8 cellular contexts compared by ENCODE assay signal in the genomic region with DNA sequence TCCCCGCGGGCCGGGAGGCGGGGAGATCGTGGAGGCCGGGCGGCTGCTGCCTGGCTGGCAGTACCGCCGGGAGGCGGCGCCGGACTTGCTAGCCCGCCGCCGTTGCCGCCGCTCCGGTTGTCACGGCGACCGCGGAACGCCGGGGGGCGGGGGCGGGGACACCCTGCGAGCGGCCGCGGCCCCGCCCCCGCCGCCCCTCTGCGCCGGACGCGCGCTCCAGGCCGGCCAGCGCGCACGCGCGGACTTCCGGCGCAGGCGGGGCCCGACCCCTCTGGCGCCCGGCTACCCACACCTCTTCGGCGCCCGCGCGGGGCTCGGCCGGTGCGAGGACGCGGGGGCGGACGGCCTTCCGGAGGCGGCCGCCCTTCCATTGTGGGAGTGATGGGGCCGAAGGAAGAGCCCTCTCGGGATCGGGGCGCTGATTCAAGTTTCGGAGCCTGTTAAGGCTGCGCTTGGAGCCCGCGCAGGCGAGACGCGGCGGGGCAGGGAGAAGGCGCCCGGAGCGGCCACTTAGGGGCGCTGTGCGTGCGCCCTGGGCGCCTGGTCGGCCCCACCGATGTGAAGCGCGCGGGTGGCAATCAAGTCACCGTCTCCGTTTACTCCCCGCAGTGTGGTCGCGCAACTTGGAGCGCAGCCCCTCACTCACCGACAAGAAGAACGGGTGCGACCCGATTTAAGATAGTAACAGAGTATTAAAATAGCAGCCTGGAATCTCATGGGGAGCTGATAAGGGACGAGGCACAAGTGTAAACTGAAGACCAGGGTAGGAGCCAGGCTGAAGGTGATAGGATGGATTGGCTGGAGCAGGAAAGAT. TPM values are rescaled to one million over a fixed set of nuclear protein-coding genes. Genes with fewer than 3 reads are reported as not detected.
DNase-seq lines count a peak whose midpoint lies in the region; ATAC-seq, FAIRE-seq and TF ChIP-seq lines count a peak whose summit lies in the region.

No MANE protein-coding gene starts in this region.

- TSS peak; percentile 44 for BruUV-seq in endothelial cell of umbilical vein (replicated peaks; lab: Mats Ljungman, UMichigan)

- no peak for FAIRE-seq in endothelial cell of umbilical vein (lab: Jason Lieb, UNC)

- peak overlapping the region; percentile 75 for H3K27ac ChIP-seq in endothelial cell of umbilical vein (ENCODE audit: insufficient read depth, low read depth, low read length)

- H3K9me3 ChIP-seq in endothelial cell of umbilical vein (replicated peaks; ENCODE audit: control insufficient read depth, insufficient read depth, low read length) (no peaks in the 10 kb centered on the region), mononuclear cell (ENCODE audit: low read depth, low read length) (no peaks in the 10 kb centered on the region)

- peaks cover 36% of the 10 kb centered on the region for H3K79me2 ChIP-seq in endothelial cell of umbilical vein (ENCODE audit: control insufficient read depth, insufficient read depth, low read length)

- dilution Hi-C loops in endothelial cell of umbilical vein (cut with MboI; ENCODE audit: extremely low pct_ligation_motif_present, low sequenced_read_pairs), result no loop called here

- peak; percentile 87 to 93 for TF ChIP-seq CTCF in endothelial cell of umbilical vein (IDR thresholded peaks at IDR 0.05; ENCODE audit: extremely low read depth in 1 of 2, insufficient read depth in 1 of 2, low read depth in 1 of 2, low read length in 2 of 2)

- POLR2A ChIA-PET in endothelial cell of umbilical vein (lab: Charles Lee), result interaction anchor here (0.6 kb wide), 1 partner anchor 210 kb away, joined by 3 read pairs; no protein-coding TSS in a partner anchor

- peak; percentile 79 for ATAC-seq in GM21390 (IDR thresholded peaks at IDR 0.05; ENCODE audit: unreplicated experiment)

- CTCF ChIA-PET in endothelial cell of umbilical vein (lab: Charles Lee), result interaction anchor here (0.6 to 1.8 kb wide), 6 partner anchors 14 to 717 kb away, joined by 3 to 9 read pairs (median 4); no protein-coding TSS in a partner anchor

- DNase-seq in D341Med (ENCODE audit: low spot score) (peak; percentile 99), HUDEP-2 (lab: John Stamatoyannopoulos, UW; ENCODE audit: unreplicated experiment in 76 of 76) (peak in 75 of 76 experiments; percentile 32 to 98 (median 89)), NOMO-1 treated with dmso at 0.1 percent for 144 hours (lab: John Stamatoyannopoulos, UW; ENCODE audit: unreplicated experiment) (peak; percentile 91), endothelial cell of umbilical vein (ENCODE audit: low read depth, low spot score) (peak; percentile 89)
- peak; percentile 92 for DNase-seq in activated CD8-positive, alpha-beta memory T cell treated with anti-CD3 and anti-CD28 coated beads, Interleukin-2, amount 50 U/mL, for 4 hours
- peak; percentile 80 to 93 for DNase-seq in stimulated activated CD8-positive, alpha-beta memory T cell treated with anti-CD3 and anti-CD28 coated beads, Interleukin-2, amount 100 ng/mL, for 48 hours (ENCODE audit: low read depth in 2 of 2)

- no peaks in the 10 kb centered on the region for H3K36me3 ChIP-seq in endothelial cell of umbilical vein (ENCODE audit: control insufficient read depth in 2 of 2, extremely low read depth in 1 of 2, insufficient read depth in 2 of 2, low read length in 2 of 2)

- peak overlapping the region; percentile 84 for H3K4me2 ChIP-seq in endothelial cell of umbilical vein (ENCODE audit: insufficient read depth, low read length)

- H3K27me3 ChIP-seq in endothelial cell of umbilical vein (ENCODE audit: control insufficient read depth in 2 of 2, insufficient read depth in 2 of 2, low read length in 2 of 2), result no peaks in the 10 kb centered on the region
- H3K27me3 ChIP-seq in mononuclear cell (ENCODE audit: insufficient read depth, low read length), result no peaks in the 10 kb centered on the region

- H3K9me1 ChIP-seq in endothelial cell of umbilical vein (replicated peaks; ENCODE audit: control insufficient read depth, extremely low read depth, insufficient read depth, low read length), result no peaks in the 10 kb centered on the region

- H3K9ac ChIP-seq in endothelial cell of umbilical vein (replicated peaks; ENCODE audit: extremely low read depth, insufficient read depth, low read length), result peak overlapping the region; percentile 74

- no peaks in the 10 kb centered on the region for H4K20me1 ChIP-seq in endothelial cell of umbilical vein (replicated peaks; ENCODE audit: control insufficient read depth, extremely low read depth, insufficient read depth, low read length)

- H3K4me3 ChIP-seq in endothelial cell of umbilical vein (replicated peaks in 1 of 3; ENCODE audit: insufficient read depth in 1 of 3, low read depth in 1 of 3, low read length in 3 of 3) (peak overlapping the region; percentile 45 to 71 (median 66)), mononuclear cell (ENCODE audit: low read length) (peak overlapping the region; percentile 58)

- peaks cover 27% of the 10 kb centered on the region for H3K4me1 ChIP-seq in endothelial cell of umbilical vein (ENCODE audit: control insufficient read depth, extremely low read depth, insufficient read depth, low read length)
- H3K4me1 ChIP-seq in mononuclear cell (ENCODE audit: insufficient read depth, low read length), result peaks cover 23% of the 10 kb centered on the region

- TF ChIP-seq POLR2A in endothelial cell of umbilical vein (IDR thresholded peaks at IDR 0.05; ENCODE audit: low read depth, low read length), result no peak

- intact Hi-C loops in endothelial cell of umbilical vein (cut with micrococcal nuclease), result loop anchor here (1.0 to 10.0 kb wide), 9 partner anchors 110 to 1357 kb away; no protein-coding TSS in a partner anchor

- peak overlapping the region; percentile 94 for H2AFZ ChIP-seq in endothelial cell of umbilical vein (ENCODE audit: low read depth, low read length)

TF ChIP-seq in endothelial cell of umbilical vein, 7 proteins besides CTCF, POLR2A, EP300 and RAD21:
- no peak for TF ChIP-seq MAX (IDR thresholded peaks at IDR 0.05; ENCODE audit: insufficient read depth, insufficient read length)
- TF ChIP-seq POLR2AphosphoS5 (IDR thresholded peaks at IDR 0.05; ENCODE audit: insufficient read depth, low read depth, low read length), result peak; percentile 64
- TF ChIP-seq GATA2 (IDR thresholded peaks at IDR 0.05; ENCODE audit: insufficient read depth, insufficient read length, low read depth, low read length), result peak; percentile 9
TF ChIP-seq in endothelial cell of umbilical vein: peak in this region for 2.

RNA-seq across cellular contexts. Expression of gene DPY19L1, which starts 0.4 kb away (rescaled TPM):
- 53.1 and 60.7 TPM in 2 replicates for total RNA-seq in endothelial cell of umbilical vein
- polyA plus RNA-seq in endothelial cell of umbilical vein, result 23.9 and 30.9 TPM in 2 replicates
- polyA plus RNA-seq in endothelial cell of umbilical vein (2011; cell fraction: cytosol; rRNA removed), result 23.7 and 23.8 TPM in 2 replicates
- polyA plus RNA-seq in endothelial cell of umbilical vein (2011; cell fraction: nucleus; rRNA removed), result 20.5 and 30.7 TPM in 2 replicates
- polyA plus RNA-seq in endothelial cell of umbilical vein (2012), result 42.5 and 56.7 TPM in 2 replicates
- 47.5 and 54.2 TPM in 2 replicates for polyA minus RNA-seq in endothelial cell of umbilical vein
- polyA minus RNA-seq in endothelial cell of umbilical vein (2011; cell fraction: cytosol; rRNA and poly(A)+ RNA removed), result 20.3 TPM
- polyA minus RNA-seq in endothelial cell of umbilical vein (2011; cell fraction: nucleus; rRNA and poly(A)+ RNA removed), result 33.5 and 50.9 TPM in 2 replicates
- 9.9 TPM for total RNA-seq in mononuclear cell

Comparison
In these comparisons a context has a peak if more than half of its experiments do, and no peak if none do; other contexts are left out.
1. Peak in every context shown above with its lines: DNase-seq, ATAC-seq, H3K4me3 ChIP-seq and H3K27ac ChIP-seq.